Comparison of ENCODE assay signal across 15 cellular contexts in the genomic region with DNA sequence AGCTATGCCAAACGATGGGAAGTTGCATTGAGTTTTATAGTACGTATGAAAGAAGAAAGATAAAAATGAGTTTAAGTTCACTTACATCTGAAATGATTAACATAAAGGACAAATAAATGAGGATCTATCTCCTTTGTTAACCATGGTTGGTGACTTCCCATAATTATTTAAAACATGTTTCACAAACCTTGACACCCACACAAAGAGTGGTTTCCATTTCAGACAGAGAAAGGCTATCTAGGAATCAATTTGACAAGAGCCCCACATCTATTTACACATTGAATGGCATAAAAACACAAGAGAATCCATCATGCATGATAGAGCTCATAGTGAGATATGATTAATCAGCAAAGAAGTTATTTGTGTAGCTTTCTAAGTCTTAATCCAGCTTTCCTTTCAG.
"Had no signal": no experiment of that assay in that cellular context is flagged by ENCODE, and none has a peak within 500 bp of the region (broad histone marks: within the 10 kb centered on the region; RNA-seq: fewer than 3 reads in every experiment).

No MANE protein-coding gene starts in this region.

- H3K9me3 Mint-ChIP-seq: activated naive CD4-positive, alpha-beta T cell treated with anti-CD3 and anti-CD28 coated beads for 36 hours; activated T-helper 1 cell treated with anti-CD3 and anti-CD28 coated beads, Interleukin-12 subunit alpha, Interleukin-12 subunit beta, Interleukin-2, Interleukin-4 antibody, amounts not matched to agents 30 ng/mL and 10 ng/mL and 1 ng/mL, durations not matched to agents 14 hours and 24 hours and 36 hours had no signal

- H3K27ac ChIP-seq: adrenal gland, colonic mucosa, transverse colon, VCaP had no signal

- ATAC-seq: activated CD4-positive, alpha-beta T cell treated with anti-CD3 and anti-CD28 coated beads for 36 hours; activated CD8-positive, alpha-beta T cell treated with anti-CD3 and anti-CD28 coated beads, Interleukin-2, amount 10 ng/mL, durations not matched to agents 7 days and 5 days; left lobe of liver had no signal

- H3K27ac Mint-ChIP-seq: activated CD4-positive, alpha-beta T cell treated with anti-CD3 and anti-CD28 coated beads for 36 hours; activated CD8-positive, alpha-beta T cell treated with anti-CD3 and anti-CD28 coated beads, Interleukin-2, amount 10 ng/mL, durations not matched to agents 7 days and 5 days; activated naive CD4-positive, alpha-beta T cell treated with anti-CD3 and anti-CD28 coated beads for 36 hours; activated T-helper 1 cell treated with anti-CD3 and anti-CD28 coated beads, Interleukin-12 subunit alpha, Interleukin-12 subunit beta, Interleukin-2, Interleukin-4 antibody, amounts not matched to agents 30 ng/mL and 10 ng/mL and 1 ng/mL, durations not matched to agents 14 hours and 24 hours and 36 hours had no signal

- H3K9me3 ChIP-seq: adrenal gland, colonic mucosa, transverse colon had no signal

- H3K4me2 ChIP-seq: smooth muscle cell had no signal

- H3K36me3 ChIP-seq: adrenal gland, colonic mucosa, transverse colon had no signal

- H3K4me1 ChIP-seq: adrenal gland, colonic mucosa had no signal

- H3K27me3 ChIP-seq: adrenal gland, colonic mucosa, transverse colon had no signal

- DNase-seq: activated CD4-positive, alpha-beta T cell treated with anti-CD3 and anti-CD28 coated beads for 36 hours; activated CD8-positive, alpha-beta memory T cell treated with anti-CD3 and anti-CD28 coated beads, Interleukin-2, amount 50 U/mL, for 48 hours; activated CD8-positive, alpha-beta T cell treated with anti-CD3 and anti-CD28 coated beads, Interleukin-2, amount 10 ng/mL, durations not matched to agents 7 days and 5 days; activated naive CD4-positive, alpha-beta T cell treated with anti-CD3 and anti-CD28 coated beads for 36 hours; adrenal gland; caudate nucleus; colonic mucosa; foreskin melanocyte; head of caudate nucleus; T1000; transverse colon had no signal

- H3K4me3 Mint-ChIP-seq: activated CD4-positive, alpha-beta T cell treated with anti-CD3 and anti-CD28 coated beads for 36 hours; activated CD8-positive, alpha-beta T cell treated with anti-CD3 and anti-CD28 coated beads, Interleukin-2, amount 10 ng/mL, durations not matched to agents 7 days and 5 days; activated naive CD4-positive, alpha-beta T cell treated with anti-CD3 and anti-CD28 coated beads for 36 hours; activated T-helper 1 cell treated with anti-CD3 and anti-CD28 coated beads, Interleukin-12 subunit alpha, Interleukin-12 subunit beta, Interleukin-2, Interleukin-4 antibody, amounts not matched to agents 30 ng/mL and 10 ng/mL and 1 ng/mL, durations not matched to agents 14 hours and 24 hours and 36 hours had no signal

- H3K4me3 ChIP-seq: adrenal gland, colonic mucosa, smooth muscle cell, transverse colon had no signal
